1 cellular context compared by ENCODE assay signal in the genomic region with DNA sequence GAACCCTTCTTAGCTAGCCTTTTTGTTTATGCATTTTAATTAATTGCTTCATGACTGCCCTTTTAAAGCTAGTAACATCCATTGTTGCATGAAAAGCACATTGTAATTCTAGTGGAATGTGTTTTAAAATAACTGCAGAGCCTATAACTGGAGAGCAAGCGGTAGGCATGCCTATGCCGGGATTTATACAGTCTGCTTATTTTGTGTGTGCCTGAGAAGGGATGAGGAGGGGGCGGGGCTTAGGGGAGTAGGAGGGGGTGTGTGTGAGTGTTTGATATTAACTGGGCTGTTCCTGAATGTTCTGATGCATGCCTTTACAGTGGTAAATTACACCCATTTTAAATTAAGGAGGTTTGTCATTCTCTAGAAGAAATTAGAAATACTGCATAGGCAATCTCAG.
TF ChIP-seq lines count a peak whose summit lies in the region.

No MANE protein-coding gene starts in this region.

TF ChIP-seq in HCT116, 20 proteins besides CTCF, POLR2A, EP300 and RAD21 (continued from another document):
- TF ChIP-seq, protein P1, sequence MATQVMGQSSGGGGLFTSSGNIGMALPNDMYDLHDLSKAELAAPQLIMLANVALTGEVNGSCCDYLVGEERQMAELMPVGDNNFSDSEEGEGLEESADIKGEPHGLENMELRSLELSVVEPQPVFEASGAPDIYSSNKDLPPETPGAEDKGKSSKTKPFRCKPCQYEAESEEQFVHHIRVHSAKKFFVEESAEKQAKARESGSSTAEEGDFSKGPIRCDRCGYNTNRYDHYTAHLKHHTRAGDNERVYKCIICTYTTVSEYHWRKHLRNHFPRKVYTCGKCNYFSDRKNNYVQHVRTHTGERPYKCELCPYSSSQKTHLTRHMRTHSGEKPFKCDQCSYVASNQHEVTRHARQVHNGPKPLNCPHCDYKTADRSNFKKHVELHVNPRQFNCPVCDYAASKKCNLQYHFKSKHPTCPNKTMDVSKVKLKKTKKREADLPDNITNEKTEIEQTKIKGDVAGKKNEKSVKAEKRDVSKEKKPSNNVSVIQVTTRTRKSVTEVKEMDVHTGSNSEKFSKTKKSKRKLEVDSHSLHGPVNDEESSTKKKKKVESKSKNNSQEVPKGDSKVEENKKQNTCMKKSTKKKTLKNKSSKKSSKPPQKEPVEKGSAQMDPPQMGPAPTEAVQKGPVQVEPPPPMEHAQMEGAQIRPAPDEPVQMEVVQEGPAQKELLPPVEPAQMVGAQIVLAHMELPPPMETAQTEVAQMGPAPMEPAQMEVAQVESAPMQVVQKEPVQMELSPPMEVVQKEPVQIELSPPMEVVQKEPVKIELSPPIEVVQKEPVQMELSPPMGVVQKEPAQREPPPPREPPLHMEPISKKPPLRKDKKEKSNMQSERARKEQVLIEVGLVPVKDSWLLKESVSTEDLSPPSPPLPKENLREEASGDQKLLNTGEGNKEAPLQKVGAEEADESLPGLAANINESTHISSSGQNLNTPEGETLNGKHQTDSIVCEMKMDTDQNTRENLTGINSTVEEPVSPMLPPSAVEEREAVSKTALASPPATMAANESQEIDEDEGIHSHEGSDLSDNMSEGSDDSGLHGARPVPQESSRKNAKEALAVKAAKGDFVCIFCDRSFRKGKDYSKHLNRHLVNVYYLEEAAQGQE (IDR thresholded peaks at IDR 0.05; ENCODE audit: low read depth), result no peak
- TF ChIP-seq YY1 (IDR thresholded peaks at IDR 0.05; ENCODE audit: extremely low read depth, insufficient replicate concordance, low read depth, low read length) (no peak), TCF7L2 (IDR thresholded peaks at IDR 0.05; ENCODE audit: borderline replicate concordance, extremely low read depth, insufficient read depth, insufficient read length) (no peak), ZNF274 (IDR thresholded peaks at IDR 0.05; ENCODE audit: low read depth, low read length) (no peak), EGR1 (IDR thresholded peaks at IDR 0.05; ENCODE audit: low read depth) (no peak), ELF1 (IDR thresholded peaks at IDR 0.05; ENCODE audit: borderline replicate concordance, low read depth) (no peak), EZH2 (IDR thresholded peaks at IDR 0.05) (no peak), SRF (IDR thresholded peaks at IDR 0.05; ENCODE audit: low read depth) (no peak), JUND (IDR thresholded peaks at IDR 0.05) (no peak), EZH2phosphoT487 (IDR thresholded peaks at IDR 0.05; ENCODE audit: borderline replicate concordance) (no peak), CEBPB (IDR thresholded peaks at IDR 0.05; ENCODE audit: low read depth) (no peak), CBX3 (IDR thresholded peaks at IDR 0.05; ENCODE audit: low read depth) (no peak), SP1 (IDR thresholded peaks at IDR 0.05; ENCODE audit: low read depth) (no peak), FOSL1 (IDR thresholded peaks at IDR 0.05; ENCODE audit: low read depth) (no peak)
- TF ChIP-seq, protein P2, sequence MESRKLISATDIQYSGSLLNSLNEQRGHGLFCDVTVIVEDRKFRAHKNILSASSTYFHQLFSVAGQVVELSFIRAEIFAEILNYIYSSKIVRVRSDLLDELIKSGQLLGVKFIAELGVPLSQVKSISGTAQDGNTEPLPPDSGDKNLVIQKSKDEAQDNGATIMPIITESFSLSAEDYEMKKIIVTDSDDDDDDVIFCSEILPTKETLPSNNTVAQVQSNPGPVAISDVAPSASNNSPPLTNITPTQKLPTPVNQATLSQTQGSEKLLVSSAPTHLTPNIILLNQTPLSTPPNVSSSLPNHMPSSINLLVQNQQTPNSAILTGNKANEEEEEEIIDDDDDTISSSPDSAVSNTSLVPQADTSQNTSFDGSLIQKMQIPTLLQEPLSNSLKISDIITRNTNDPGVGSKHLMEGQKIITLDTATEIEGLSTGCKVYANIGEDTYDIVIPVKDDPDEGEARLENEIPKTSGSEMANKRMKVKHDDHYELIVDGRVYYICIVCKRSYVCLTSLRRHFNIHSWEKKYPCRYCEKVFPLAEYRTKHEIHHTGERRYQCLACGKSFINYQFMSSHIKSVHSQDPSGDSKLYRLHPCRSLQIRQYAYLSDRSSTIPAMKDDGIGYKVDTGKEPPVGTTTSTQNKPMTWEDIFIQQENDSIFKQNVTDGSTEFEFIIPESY (IDR thresholded peaks at IDR 0.05; ENCODE audit: extremely low read depth, insufficient replicate concordance, low read length), result no peak
- TF ChIP-seq, protein P3, sequence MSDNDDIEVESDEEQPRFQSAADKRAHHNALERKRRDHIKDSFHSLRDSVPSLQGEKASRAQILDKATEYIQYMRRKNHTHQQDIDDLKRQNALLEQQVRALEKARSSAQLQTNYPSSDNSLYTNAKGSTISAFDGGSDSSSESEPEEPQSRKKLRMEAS (IDR thresholded peaks at IDR 0.05), result no peak
- TF ChIP-seq, protein P4, sequence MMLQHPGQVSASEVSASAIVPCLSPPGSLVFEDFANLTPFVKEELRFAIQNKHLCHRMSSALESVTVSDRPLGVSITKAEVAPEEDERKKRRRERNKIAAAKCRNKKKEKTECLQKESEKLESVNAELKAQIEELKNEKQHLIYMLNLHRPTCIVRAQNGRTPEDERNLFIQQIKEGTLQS (IDR thresholded peaks at IDR 0.05), result no peak
